17 cellular contexts compared by ENCODE assay signal in genomic region chr22:21622624-21623401, GRCh38. TPM values are rescaled to one million over a fixed set of nuclear protein-coding genes. Genes with fewer than 3 reads are reported as not detected.
DNase-seq lines count a peak whose midpoint lies in the region; ATAC-seq, FAIRE-seq and TF ChIP-seq lines count a peak whose summit lies in the region.
"Had no signal": no experiment of that assay in that cellular context is flagged by ENCODE, and none has a peak within 500 bp of the region (broad histone marks: within the 10 kb centered on the region; RNA-seq: fewer than 3 reads in every experiment).

No MANE protein-coding gene starts in this region.

- CTCF ChIA-PET in Calu3 (lab: Charles Lee) = no interaction called here

- intact Hi-C loops in Calu3 (cut with micrococcal nuclease; ENCODE audit: unreplicated experiment) = no loop called here

- H3K9me3 ChIP-seq in neutrophil = no peaks in the 10 kb centered on the region
- H3K9me3 ChIP-seq: breast epithelium, pancreas had no signal

- H3K4me1 Mint-ChIP-seq in Calu3 (ENCODE audit: low read depth, unreplicated experiment) = peaks cover 15% of the 10 kb centered on the region

- FAIRE-seq in RCC 7860 (lab: Jason Lieb, UNC) = no peak
- FAIRE-seq: pancreas had no signal

- BruUV-seq in Calu3 (replicated peaks; lab: Mats Ljungman, UMichigan) = no TSS peak

- TF ChIP-seq CTCF in Calu3 (IDR thresholded peaks at IDR 0.05; ENCODE audit: unreplicated experiment) = no peak
- TF ChIP-seq CTCF in neutrophil (IDR thresholded peaks at IDR 0.05) = no peak

- no peak overlapping the region for H3K4me3 Mint-ChIP-seq in Calu3 (ENCODE audit: low read depth, unreplicated experiment)
- H3K4me3 Mint-ChIP-seq: activated CD4-positive, alpha-beta T cell treated with anti-CD3 and anti-CD28 coated beads, Interleukin-2, amount 10 ng/mL, durations not matched to agents 7 days and 5 days had no signal

- peaks cover 9% of the 10 kb centered on the region for H3K36me3 ChIP-seq in neutrophil
- H3K36me3 ChIP-seq: breast epithelium, pancreas had no signal

- no peaks in the 10 kb centered on the region for H3K27me3 ChIP-seq in neutrophil
- H3K27me3 ChIP-seq: breast epithelium, pancreas had no signal

- H3K4me3 ChIP-seq in neutrophil (ENCODE audit: low read depth in 1 of 2, low read length in 1 of 2) = peak overlapping the region; percentile 22 to 25
- H3K4me3 ChIP-seq: breast epithelium, pancreas had no signal

- H3K36me3 Mint-ChIP-seq in Calu3 (ENCODE audit: insufficient read depth, unreplicated experiment) = peaks cover 91% of the 10 kb centered on the region

- peaks cover 34 to 45% of the 10 kb centered on the region in 2 experiments for H3K4me1 ChIP-seq in neutrophil (ENCODE audit: control insufficient read depth in 1 of 2, insufficient read depth in 1 of 2, low read depth in 1 of 2, low read length in 1 of 2)

- H3K27me3 Mint-ChIP-seq in Calu3 (ENCODE audit: unreplicated experiment) = no peaks in the 10 kb centered on the region
- H3K27me3 Mint-ChIP-seq: activated CD4-positive, alpha-beta T cell treated with anti-CD3 and anti-CD28 coated beads, Interleukin-2, amount 10 ng/mL, durations not matched to agents 7 days and 5 days had no signal

- DNase-seq in Calu3 (no peak), NCI-H69 (lab: John Stamatoyannopoulos, UW) (peak; percentile 27), cerebellar cortex (ENCODE audit: low spot score) (peak; percentile 30), RCC 7860 (ENCODE audit: low spot score) (no peak)
- no peak for DNase-seq in activated CD4-positive, CD25-positive, alpha-beta regulatory T cell treated with anti-CD3 and anti-CD28 coated beads, Interleukin-2, amount 50 U/mL, for 72 hours
- DNase-seq: activated CD4-positive, alpha-beta T cell treated with anti-CD3 and anti-CD28 coated beads, Interleukin-2, amount 10 ng/mL, durations not matched to agents 7 days and 5 days; EL; foreskin melanocyte; mesendoderm; NCI-H2029 treated with DMSO at 0.1 percent for 48 hours; NCI-H526; RPMI8226; T-helper 2 cell had no signal

- peak overlapping the region; percentile 87 for H3K27ac ChIP-seq in neutrophil
- H3K27ac ChIP-seq: pancreas had no signal

- H3K9me3 Mint-ChIP-seq in Calu3 (ENCODE audit: low read depth, unreplicated experiment) = no peaks in the 10 kb centered on the region
- H3K9me3 Mint-ChIP-seq: activated CD4-positive, alpha-beta T cell treated with anti-CD3 and anti-CD28 coated beads, Interleukin-2, amount 10 ng/mL, durations not matched to agents 7 days and 5 days had no signal

- no peak for ATAC-seq in GM19328 (IDR thresholded peaks at IDR 0.05; ENCODE audit: unreplicated experiment)

- H3K27ac Mint-ChIP-seq in Calu3 (ENCODE audit: unreplicated experiment) = peak overlapping the region; percentile 5
- H3K27ac Mint-ChIP-seq: activated CD4-positive, alpha-beta T cell treated with anti-CD3 and anti-CD28 coated beads, Interleukin-2, amount 10 ng/mL, durations not matched to agents 7 days and 5 days had no signal

RNA-seq across cellular contexts. Expression of gene YDJC, which starts 7.0 kb away (rescaled TPM):
- 57.9 and 64.2 TPM in 2 replicates for total RNA-seq in Calu3 (2022)

RNA-seq across cellular contexts. Expression of gene CCDC116, which starts 9.7 kb away (rescaled TPM):
- 0.17 TPM in 1 of 2 replicates, not detected in the other for total RNA-seq in Calu3 (2022)

RNA-seq across cellular contexts. Expression of gene SDF2L1, which starts 19.3 kb away (rescaled TPM):
- 87.0 and 88.2 TPM in 2 replicates for total RNA-seq in Calu3 (2022)

RNA-seq across cellular contexts. Expression of gene PPIL2, which starts 43.0 kb away (rescaled TPM):
- total RNA-seq in Calu3 (2022) = 46.9 and 50.5 TPM in 2 replicates

RNA-seq across cellular contexts. Expression of gene UBE2L3, which starts 55.3 kb away (rescaled TPM):
- total RNA-seq in Calu3 (2022) = 65.8 and 66.6 TPM in 2 replicates

Comparison
In these comparisons a context has a peak if more than half of its experiments do, and no peak if none do; other contexts are left out.
1. DNase-seq: peak in NCI-H69 (single experiment) and cerebellar cortex (single experiment); none in Calu3 (single experiment), activated CD4-positive, CD25-positive, alpha-beta regulatory T cell treated with anti-CD3 and anti-CD28 coated beads, Interleukin-2, amount 50 U/mL, for 72 hours (single experiment) and RCC 7860 (single experiment).